Comparison of ENCODE assay signal across 9 cellular contexts in the genomic region with DNA sequence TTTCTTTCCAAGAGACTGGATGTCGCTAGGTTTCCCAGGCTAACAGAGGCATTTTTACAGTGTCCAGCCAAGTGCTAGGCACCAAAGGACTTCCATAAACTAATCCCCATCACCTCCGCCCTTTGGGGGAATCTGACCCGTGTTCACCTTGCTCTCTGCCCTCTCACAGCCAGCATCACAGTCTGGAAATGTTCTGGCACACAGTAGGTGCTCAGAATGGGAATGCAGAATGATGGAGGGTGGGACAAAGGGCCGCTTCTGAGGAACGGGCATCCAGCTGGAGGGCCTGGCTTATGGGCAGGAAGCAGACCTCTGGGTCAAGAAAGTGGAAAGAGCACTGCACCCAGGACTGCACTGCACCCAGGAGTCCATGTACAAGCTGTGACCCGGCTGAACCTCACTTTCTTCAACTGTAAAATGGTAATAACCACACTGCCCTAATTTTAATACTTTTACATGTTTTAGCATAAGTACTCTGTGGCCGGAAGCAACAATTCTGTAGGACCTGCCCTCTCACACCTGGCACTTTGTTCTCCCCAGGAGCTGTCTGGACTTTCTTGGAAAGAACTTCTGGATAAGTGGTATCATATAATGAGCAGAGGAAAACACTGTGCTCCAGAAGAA. TPM values are rescaled to one million over a fixed set of nuclear protein-coding genes. Genes with fewer than 3 reads are reported as not detected.
A peak's percentile ranks its signal among the peaks of the same experiment; 100 is the strongest.
DNase-seq lines count a peak whose midpoint lies in the region; ATAC-seq and TF ChIP-seq lines count a peak whose summit lies in the region.
"Had no signal": no experiment of that assay in that cellular context is flagged by ENCODE, and none has a peak within 500 bp of the region (broad histone marks: within the 10 kb centered on the region; RNA-seq: fewer than 3 reads in every experiment).

No MANE protein-coding gene starts in this region.

- peak overlapping the region; percentile 78 for H3K4me3 ChIP-seq in ACC112 (ENCODE audit: low read depth, low read length)
- peak overlapping the region; percentile 64 to 76 (median 73) for H3K4me3 ChIP-seq in breast epithelium
- peak overlapping the region; percentile 23 for H3K4me3 ChIP-seq in mucosa of stomach (ENCODE audit: low read length)
- H3K4me3 ChIP-seq in lower leg skin (ENCODE audit: low read depth, poor library complexity, severe bottlenecking): no peak overlapping the region

- H3K4me1 ChIP-seq in ACC112 (ENCODE audit: control insufficient read depth, insufficient read depth, low read length, unreplicated experiment) (peaks cover 21% of the 10 kb centered on the region), breast epithelium (peaks cover 0 to 5% of the 10 kb centered on the region in 2 donors), mucosa of stomach (ENCODE audit: control insufficient read depth, insufficient read depth, low read length) (peaks cover 21% of the 10 kb centered on the region)

- TF ChIP-seq CTCF in breast epithelium (IDR thresholded peaks at IDR 0.05) (no peak), lower leg skin (IDR thresholded peaks at IDR 0.05) (no peak)

- ATAC-seq in GM21360 (IDR thresholded peaks at IDR 0.05; ENCODE audit: unreplicated experiment): no peak

- no peaks in the 10 kb centered on the region for H3K36me3 ChIP-seq in ACC112 (ENCODE audit: insufficient read depth, low read length)
- no peaks in the 10 kb centered on the region for H3K36me3 ChIP-seq in breast epithelium
- H3K36me3 ChIP-seq in mucosa of stomach (ENCODE audit: control insufficient read depth, insufficient read depth, low read length): no peaks in the 10 kb centered on the region

- H3K27ac ChIP-seq in ACC112 (ENCODE audit: low read depth, low read length) (peak overlapping the region; percentile 64; the same call in 1 of the 2 replicates), breast epithelium (peak overlapping the region in 1 of 2 donors; percentile 87)

- H3K9ac ChIP-seq in mucosa of stomach (ENCODE audit: low read length): peak overlapping the region; percentile 73

- peaks cover 1% of the 10 kb centered on the region for H3K79me2 ChIP-seq in ACC112 (ENCODE audit: control insufficient read depth, insufficient read depth, low read length, unreplicated experiment)

- 49 to 53% methylated on average over 7 of the region's 7 CpGs for WGBS in lower leg skin, 2 donors

- H2AFZ ChIP-seq in ACC112 (ENCODE audit: low read length, unreplicated experiment): peak overlapping the region; percentile 84

- TF ChIP-seq POLR2A in breast epithelium (IDR thresholded peaks at IDR 0.05) (no peak), lower leg skin (IDR thresholded peaks at IDR 0.05) (no peak)

- peak; percentile 47 for DNase-seq in HT-29 (ENCODE audit: low spot score)
- no peak for DNase-seq in breast epithelium (ENCODE audit: low spot score in 2 of 2)
- no peak for DNase-seq in medulla oblongata (ENCODE audit: extremely low spot score)
- DNase-seq in lower leg skin (ENCODE audit: low spot score in 2 of 2): no peak
- no peak for DNase-seq in kidney tubule cell (ENCODE audit: low spot score)
- DNase-seq: NCI-H2107 had no signal

- H3K27me3 ChIP-seq in ACC112 (ENCODE audit: insufficient read depth, low read length): no peaks in the 10 kb centered on the region
- H3K27me3 ChIP-seq in breast epithelium: no peaks in the 10 kb centered on the region
- no peaks in the 10 kb centered on the region for H3K27me3 ChIP-seq in mucosa of stomach (ENCODE audit: control insufficient read depth, insufficient read depth, low read length)

- intact Hi-C loops in breast epithelium (cut with DNase I; ENCODE audit: low total_unique reads): no loop called here
- intact Hi-C loops in lower leg skin (cut with DNase I; ENCODE audit: low total_unique reads): no loop called here

- H3K9me3 ChIP-seq in breast epithelium (no peaks in the 10 kb centered on the region), mucosa of stomach (ENCODE audit: control insufficient read depth, low read length) (no peaks in the 10 kb centered on the region)

RNA-seq across cellular contexts. Expression of gene NMB, which starts 0.9 kb away (rescaled TPM):
- total RNA-seq in HT-29 (2014; rRNA removed; shearing (Covaris generic)): 96.2 and 97.9 TPM in 2 replicates
- total RNA-seq in breast epithelium: 10 to 100 TPM; 13.8 to 26.9 (median 15.7) TPM
- 1 to 10 TPM in 3 of 4 donors, under 1 TPM in 1; 0.88 to 5.7 (median 3.5) TPM for total RNA-seq in lower leg skin

RNA-seq across cellular contexts. Expression of gene WDR73, which starts 4.8 kb away (rescaled TPM):
- 39.9 and 41.2 TPM in 2 replicates for total RNA-seq in HT-29 (2014; rRNA removed; shearing (Covaris generic))
- total RNA-seq in breast epithelium (10 to 100 TPM; 13.8 to 35.0 (median 30.8) TPM), lower leg skin (10 to 100 TPM in 3 of 4 donors, 1 to 10 TPM in 1; 10.0 to 26.5 (median 18.9) TPM)

RNA-seq across cellular contexts. Expression of gene SEC11A, which starts 57.0 kb away (rescaled TPM):
- total RNA-seq in HT-29 (2014; rRNA removed; shearing (Covaris generic)): 215 and 238 TPM in 2 replicates
- total RNA-seq in breast epithelium (100 to 1,000 TPM; 121 to 188 (median 122) TPM), lower leg skin (10 to 100 TPM; 44.0 to 88.4 (median 63.1) TPM)

RNA-seq across cellular contexts. Expression of gene ZSCAN2, which starts 58.1 kb away (rescaled TPM):
- 9.7 and 14.1 TPM in 2 replicates for total RNA-seq in HT-29 (2014; rRNA removed; shearing (Covaris generic))
- total RNA-seq in breast epithelium (10 to 100 TPM in 2 of 3 donors, 1 to 10 TPM in 1; 7.8 to 14.8 (median 14.4) TPM), lower leg skin (10 to 100 TPM in 1 of 4 donors, 1 to 10 TPM in 3; 3.0 to 11.4 (median 6.7) TPM)
